Comparison of ENCODE assay signal across 8 cellular contexts in the genomic region with DNA sequence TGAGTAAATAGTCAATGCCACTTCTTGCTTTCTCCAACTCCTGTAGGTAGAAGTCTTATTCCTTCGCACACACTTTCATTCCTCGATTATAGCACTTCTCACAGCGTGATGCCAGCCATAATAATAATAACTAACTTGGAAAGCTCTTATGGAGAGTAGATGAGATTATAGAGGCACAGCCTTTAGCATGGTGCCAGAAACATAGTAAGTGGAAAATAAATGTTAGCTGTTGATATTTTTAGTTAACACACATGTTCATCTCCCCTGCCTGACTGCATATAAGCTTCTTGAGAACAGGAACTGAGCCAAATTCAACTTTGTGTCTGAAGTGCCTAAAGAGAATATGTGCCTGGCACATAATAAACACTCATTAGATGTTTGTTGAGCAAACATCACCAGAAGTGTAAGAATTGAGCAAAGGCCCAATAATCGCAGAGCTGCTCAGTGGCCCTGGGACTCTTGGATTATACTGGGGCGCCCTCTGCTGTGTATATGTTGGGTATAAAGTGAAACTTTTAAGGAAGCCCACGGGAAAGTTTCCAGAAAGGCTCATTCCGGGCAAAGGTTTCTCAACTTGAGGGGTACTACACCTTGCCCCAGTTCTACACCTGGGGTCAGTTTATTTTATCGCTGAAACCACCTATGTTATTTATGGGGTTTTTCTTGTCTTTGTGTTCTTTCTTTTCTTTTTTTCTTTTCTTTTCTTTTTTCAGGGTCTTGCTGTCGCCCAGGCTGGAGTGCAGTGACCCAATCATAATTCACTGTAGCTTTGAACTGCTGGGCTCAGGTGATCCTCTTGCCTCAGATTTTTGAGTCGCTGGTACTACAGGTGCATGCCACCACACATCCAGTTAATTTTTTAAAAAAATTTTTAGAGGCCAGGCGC. TPM values are rescaled to one million over a fixed set of nuclear protein-coding genes. Genes with fewer than 3 reads are reported as not detected.
DNase-seq lines count a peak whose midpoint lies in the region; ATAC-seq and TF ChIP-seq lines count a peak whose summit lies in the region.

No MANE protein-coding gene starts in this region.

- no peaks in the 10 kb centered on the region for H3K9me3 ChIP-seq in CD4-positive, alpha-beta memory T cell (ENCODE audit: control insufficient read depth in 1 of 2, low read length in 2 of 2)
- H3K9me3 ChIP-seq in gastroesophageal sphincter (no peaks in the 10 kb centered on the region), aorta (ENCODE audit: control insufficient read depth, low read length) (no peaks in the 10 kb centered on the region)

- ATAC-seq in GM21390 (IDR thresholded peaks at IDR 0.05; ENCODE audit: unreplicated experiment) (peak; percentile 70), gastroesophageal sphincter (peak; percentile 72), aorta (ENCODE audit: low FRiP score) (peak; percentile 89)

- 40 to 52% methylated on average over 8 to 10 of the region's 11 CpGs for WGBS in gastroesophageal sphincter (ENCODE audit: low coverage in 1 of 2), 2 donors
- WGBS in aorta, 2 donors = 22 to 25% methylated on average over 11 of the region's 11 CpGs

- DNase-seq in CD4-positive, alpha-beta memory T cell = peak; percentile 33 to 59 (median 40)
- DNase-seq in LoVo (ENCODE audit: low spot score) (peak; percentile 65), SHP77 treated with DMSO at 0.1 percent for 48 hours (lab: John Stamatoyannopoulos, UW) (peak; percentile 12), posterior cingulate gyrus (peak; percentile 27 to 94 (median 70)), aorta (peak; percentile 67 to 75)
- DNase-seq in activated gamma-delta T cell treated with anti-CD3 and anti-CD28 coated beads, Interleukin-2, amount 50 U/mL, for 16 hours (ENCODE audit: low read depth) = peak; percentile 19

- H3K27ac ChIP-seq in CD4-positive, alpha-beta memory T cell (ENCODE audit: low read depth, low read length) = no peak overlapping the region
- no peak overlapping the region for H3K27ac ChIP-seq in gastroesophageal sphincter
- H3K27ac ChIP-seq in aorta (ENCODE audit: low read depth in 1 of 2, low read length in 2 of 2) = no peak overlapping the region

- H3K4me3 Mint-ChIP-seq in CD4-positive, alpha-beta memory T cell = no peak overlapping the region

- no peak for TF ChIP-seq EP300 in gastroesophageal sphincter (IDR thresholded peaks at IDR 0.05)

- POLR2A ChIA-PET in CD4-positive, alpha-beta memory T cell (lab: Charles Lee; ENCODE audit: partially characterized antibody) = interaction anchor here (1.0 kb wide), 1 partner anchor 126 kb away, joined by 3 read pairs; no protein-coding TSS in a partner anchor

- TF ChIP-seq CTCF in gastroesophageal sphincter (IDR thresholded peaks at IDR 0.05) = peak; percentile 45 to 71 (median 62)

- intact Hi-C loops in CD4-positive, alpha-beta memory T cell (cut with micrococcal nuclease) = loop anchor here (1.0 to 5.0 kb wide), 3 partner anchors 126 to 1532 kb away; no protein-coding TSS in a partner anchor
- intact Hi-C loops in posterior cingulate gyrus (cut with DNase I) (loop anchor here (1.0 to 5.0 kb wide), 3 partner anchors 113 to 140 kb away; no protein-coding TSS in a partner anchor), aorta (cut with DNase I) (loop anchor here (2.0 to 5.0 kb wide), 3 partner anchors 112 to 127 kb away; no protein-coding TSS in a partner anchor)

- H3K36me3 Mint-ChIP-seq in CD4-positive, alpha-beta memory T cell = no peaks in the 10 kb centered on the region

- CTCF ChIA-PET in CD4-positive, alpha-beta memory T cell (lab: Charles Lee; ENCODE audit: partially characterized antibody) = interaction anchor here (0.8 to 3.6 kb wide), 10 partner anchors 8 to 151 kb away, joined by 3 to 45 read pairs (median 6); a partner anchor contains a TSS

- H3K27me3 ChIP-seq in CD4-positive, alpha-beta memory T cell (ENCODE audit: insufficient read depth, low read length) = no peaks in the 10 kb centered on the region
- H3K27me3 ChIP-seq in gastroesophageal sphincter = peaks cover 5% of the 10 kb centered on the region
- H3K27me3 ChIP-seq in aorta (ENCODE audit: control insufficient read depth in 1 of 2, insufficient read depth in 2 of 2, low read length in 1 of 2) = no peaks in the 10 kb centered on the region

- peaks cover 0 to 6% (median 0%) of the 10 kb centered on the region in 8 donors for H3K9me3 Mint-ChIP-seq in CD4-positive, alpha-beta memory T cell

- no peaks in the 10 kb centered on the region for H3K36me3 ChIP-seq in CD4-positive, alpha-beta memory T cell (ENCODE audit: insufficient read depth, low read length)
- H3K36me3 ChIP-seq in gastroesophageal sphincter = no peaks in the 10 kb centered on the region
- no peaks in the 10 kb centered on the region for H3K36me3 ChIP-seq in aorta (ENCODE audit: control insufficient read depth in 1 of 2, insufficient read depth in 2 of 2, low read length in 1 of 2)

- peaks cover 11% of the 10 kb centered on the region in 2 donors for H3K27me3 Mint-ChIP-seq in CD4-positive, alpha-beta memory T cell

- no peaks in the 10 kb centered on the region for H3K4me1 ChIP-seq in CD4-positive, alpha-beta memory T cell (ENCODE audit: insufficient read depth, low read length)
- H3K4me1 ChIP-seq in gastroesophageal sphincter = no peaks in the 10 kb centered on the region
- H3K4me1 ChIP-seq in aorta (ENCODE audit: control insufficient read depth in 1 of 2, insufficient read depth in 2 of 2, low read length in 2 of 2) = peaks cover 0 to 2% of the 10 kb centered on the region in 2 donors

- H3K4me3 ChIP-seq in CD4-positive, alpha-beta memory T cell (ENCODE audit: low read length in 2 of 2) = no peak overlapping the region
- no peak overlapping the region for H3K4me3 ChIP-seq in gastroesophageal sphincter
- peak overlapping the region in 1 of 2 donors; percentile 47 for H3K4me3 ChIP-seq in aorta (ENCODE audit: low read length in 2 of 2)

- no peak overlapping the region for H3K27ac Mint-ChIP-seq in CD4-positive, alpha-beta memory T cell

- H3K4me1 Mint-ChIP-seq in CD4-positive, alpha-beta memory T cell = peaks cover 0 to 5% (median 1%) of the 10 kb centered on the region in 4 donors

- TF ChIP-seq POLR2A in gastroesophageal sphincter (IDR thresholded peaks at IDR 0.05) = no peak

RNA-seq across cellular contexts. Expression of a gene that starts 22.3 kb away (rescaled TPM):
- total RNA-seq in CD4-positive, alpha-beta memory T cell = not detected
- not detected for polyA plus RNA-seq in CD4-positive, alpha-beta memory T cell
- 1 to 10 TPM in 1 of 4 donors, not detected in 3; 2.7 TPM for total RNA-seq in gastroesophageal sphincter
- 1 to 10 TPM; 1.0 to 7.7 TPM for total RNA-seq in aorta
- polyA plus RNA-seq in aorta = not detected

Comparison
In these comparisons a context has a peak if more than half of its experiments do, and no peak if none do; other contexts are left out.
1. DNase-seq: peak in every context shown above with its lines; median percentile 71 in aorta; 70 in posterior cingulate gyrus; 65 in LoVo; 40 in CD4-positive, alpha-beta memory T cell; 19 in activated gamma-delta T cell treated with anti-CD3 and anti-CD28 coated beads, Interleukin-2, amount 50 U/mL, for 16 hours; 12 in SHP77 treated with DMSO at 0.1 percent for 48 hours.